17 cellular contexts compared by ENCODE assay signal in genomic region chr10:30034433-30035137, GRCh38. TPM values are rescaled to one million over a fixed set of nuclear protein-coding genes. Genes with fewer than 3 reads are reported as not detected.
DNase-seq lines count a peak whose midpoint lies in the region; ATAC-seq, FAIRE-seq and TF ChIP-seq lines count a peak whose summit lies in the region.
"Had no signal": no experiment of that assay in that cellular context is flagged by ENCODE, and none has a peak within 500 bp of the region (broad histone marks: within the 10 kb centered on the region; RNA-seq: fewer than 3 reads in every experiment).

No MANE protein-coding gene starts in this region.

- H2AK5ac ChIP-seq in H1 (ENCODE audit: low read depth, low read length) = no peak overlapping the region

- no peak overlapping the region for H4K91ac ChIP-seq in H1 (replicated peaks; ENCODE audit: insufficient read length, low read length)

- H3K4me2 ChIP-seq in H1 (ENCODE audit: insufficient read depth in 1 of 2, low read depth in 2 of 2, low read length in 2 of 2) = peak overlapping the region; percentile 40 to 53

- H3K23ac ChIP-seq in H1 (ENCODE audit: insufficient read length) = no peak overlapping the region

- H3K56ac ChIP-seq in H1 (replicated peaks; ENCODE audit: insufficient read length, low read depth, low read length) = no peak overlapping the region

- peak overlapping the region; percentile 77; the same call in 1 of the 2 replicates for H2BK5ac ChIP-seq in H1 (ENCODE audit: low read depth, low read length)

- DNase-seq in GM06990 (ENCODE audit: extremely low read depth, insufficient read length) (peak; percentile 22), H1 (ENCODE audit: low read depth in 1 of 2, low spot score in 2 of 2) (no peak), 8988T (no peak), sigmoid colon (no peak), aorta (no peak)
- DNase-seq: activated CD8-positive, alpha-beta T cell treated with anti-CD3 and anti-CD28 coated beads for 36 hours; activated effector memory CD4-positive, alpha-beta T cell treated with anti-CD3 and anti-CD28 coated beads, Interleukin-2, amount 50 U/mL, for 16 hours; effector CD4-positive, alpha-beta T cell; Karpas-422; midbrain; NCI-H1694 treated with DMSO at 0.1 percent for 48 hours; NCI-H82; thyroid gland had no signal

- peak; percentile 81 for FAIRE-seq in H1 (lab: Jason Lieb, UNC)

- no peaks in the 10 kb centered on the region for H4K20me1 ChIP-seq in H1 (replicated peaks in 1 of 2; ENCODE audit: control insufficient read depth in 1 of 2, insufficient read depth in 2 of 2, low read length in 2 of 2)

- POLR2A ChIA-PET in H1 (lab: Charles Lee; ENCODE audit: partially characterized antibody) = interaction anchor here (1.3 kb wide), 1 partner anchor 8 kb away, joined by 4 read pairs; no protein-coding TSS in a partner anchor

- TF ChIP-seq RAD21 in H1 (IDR thresholded peaks at IDR 0.05 in 1 of 2, conservative IDR thresholded peaks at IDR 0.05 in 1 of 2; ENCODE audit: low read depth in 2 of 2, low read length in 2 of 2) = no peak

- H2BK20ac ChIP-seq in H1 (ENCODE audit: low read length) = peak overlapping the region; percentile 83

- 0 out of 2 replicates have a peak overlapping the region, but pooled peaks have one; percentile 32 for H2BK15ac ChIP-seq in H1 (ENCODE audit: low read length)

- no peaks in the 10 kb centered on the region for H3K23me2 ChIP-seq in H1 (ENCODE audit: low read depth, low read length)

- no peak overlapping the region for H4K8ac ChIP-seq in H1 (ENCODE audit: extremely low read depth, insufficient read depth, low read length)

- H4K5ac ChIP-seq in H1 (ENCODE audit: insufficient read length, low read depth, low read length) = no peak overlapping the region

- intact Hi-C loops in sigmoid colon (cut with DNase I) = no loop called here
- intact Hi-C loops in aorta (cut with DNase I) = no loop called here

- H3K27me3 ChIP-seq in GM06990 (replicated peaks; ENCODE audit: control insufficient read depth, insufficient read depth, low read length) (peaks cover 1% of the 10 kb centered on the region; the same call in 1 of the 2 replicates), H1 (replicated peaks in 1 of 4; ENCODE audit: control insufficient read depth in 3 of 4, extremely low read depth in 1 of 4, insufficient read depth in 3 of 4, low read length in 3 of 4) (no peaks in the 10 kb centered on the region), sigmoid colon (no peaks in the 10 kb centered on the region), aorta (ENCODE audit: control insufficient read depth in 1 of 2, insufficient read depth in 2 of 2, low read length in 1 of 2) (no peaks in the 10 kb centered on the region)
- H3K27me3 ChIP-seq: thyroid gland had no signal

- H2AFZ ChIP-seq in H1 (ENCODE audit: low read length) = no peak overlapping the region

- WGBS in H1 (ENCODE audit: extremely low coverage in 1 of 2, insufficient coverage in 1 of 2, insufficient read length in 1 of 2, insufficient replicate concordance in 2 of 2, low coverage in 1 of 2, low lambda C conversion rate in 2 of 2, missing lambda C conversion rate in 1 of 2), 2 experiments = 24% methylated on average over 15 of the region's 15 CpGs; no CpG with 5 or more reads in 1 of the 2 experiments
- 73 to 79% methylated on average over 15 of the region's 15 CpGs for WGBS in sigmoid colon, 2 donors
- 73 to 74% methylated on average over 15 of the region's 15 CpGs for WGBS in aorta, 2 donors

- no peak overlapping the region for H3K4ac ChIP-seq in H1 (replicated peaks; ENCODE audit: insufficient read length, low read depth, low read length)

- H2BK120ac ChIP-seq in H1 (replicated peaks; ENCODE audit: low read depth, low read length) = no peak overlapping the region

- 0 out of 2 replicates have a peak overlapping the region, but pooled peaks have one; percentile 33 for H2BK12ac ChIP-seq in H1 (ENCODE audit: low read depth, low read length)

- H3K79me1 ChIP-seq in H1 (ENCODE audit: low read depth, low read length) = no peaks in the 10 kb centered on the region

- H3K36me3 ChIP-seq in GM06990 (ENCODE audit: control insufficient read depth, insufficient read depth, low read length) (no peaks in the 10 kb centered on the region), H1 (ENCODE audit: control insufficient read depth in 2 of 4, insufficient read depth in 4 of 4, low read length in 3 of 4) (no peaks in the 10 kb centered on the region), sigmoid colon (peaks cover 2 to 28% (median 8%) of the 10 kb centered on the region in 4 donors), aorta (ENCODE audit: control insufficient read depth in 1 of 2, insufficient read depth in 2 of 2, low read length in 1 of 2) (no peaks in the 10 kb centered on the region)

- no peak overlapping the region for H3K4me3 ChIP-seq in GM06990 (replicated peaks; ENCODE audit: low read depth, low read length)
- H3K4me3 ChIP-seq in H1 (ENCODE audit: extremely low read depth in 1 of 4, insufficient read depth in 2 of 4, low read depth in 3 of 4, low read length in 4 of 4) = peak overlapping the region in 2 of 4 experiments; percentile 13 to 36; a peak in 4 of 8 replicates
- no peak overlapping the region for H3K4me3 ChIP-seq in sigmoid colon
- H3K4me3 ChIP-seq in aorta (ENCODE audit: low read length in 2 of 2) = no peak overlapping the region
- H3K4me3 ChIP-seq: thyroid gland had no signal

- peak; percentile 61 for ATAC-seq in GM19035 (IDR thresholded peaks at IDR 0.05; ENCODE audit: unreplicated experiment)
- peak; percentile 87 for ATAC-seq in HG03095 (IDR thresholded peaks at IDR 0.05; ENCODE audit: unreplicated experiment)
- no peak for ATAC-seq in GM18873 (IDR thresholded peaks at IDR 0.05; ENCODE audit: low FRiP score, unreplicated experiment)
- ATAC-seq in aorta (ENCODE audit: low FRiP score) = no peak
- ATAC-seq: activated CD8-positive, alpha-beta T cell treated with anti-CD3 and anti-CD28 coated beads for 36 hours; Right ventricle myocardium inferior had no signal

- TF ChIP-seq EP300 in H1 (IDR thresholded peaks at IDR 0.05; ENCODE audit: borderline replicate concordance in 1 of 2, low read depth in 2 of 2, low read length in 2 of 2) = no peak
- no peak for TF ChIP-seq EP300 in sigmoid colon (IDR thresholded peaks at IDR 0.05)

- CTCF ChIA-PET in H1 (lab: Charles Lee; ENCODE audit: partially characterized antibody) = interaction anchor here (1.0 kb wide), 2 partner anchors 37 to 499 kb away, joined by 3 to 5 read pairs; no protein-coding TSS in a partner anchor

- H3K9ac ChIP-seq in H1 (replicated peaks in 1 of 4; ENCODE audit: extremely low read depth in 1 of 4, low read depth in 3 of 4, low read length in 3 of 4) = no peak overlapping the region

- H3K9me3 ChIP-seq in H1 (ENCODE audit: insufficient read depth in 2 of 2, low read depth in 1 of 2, low read length in 1 of 2) (no peaks in the 10 kb centered on the region), sigmoid colon (no peaks in the 10 kb centered on the region), aorta (ENCODE audit: control insufficient read depth, low read length) (no peaks in the 10 kb centered on the region)
- H3K9me3 ChIP-seq: thyroid gland had no signal

- H3K14ac ChIP-seq in H1 (ENCODE audit: insufficient read length) = no peak overlapping the region

- TF ChIP-seq CTCF in GM06990 (IDR thresholded peaks at IDR 0.05; ENCODE audit: insufficient read depth, low read length, poor library complexity, severe bottlenecking) = no peak
- no peak for TF ChIP-seq CTCF in H1 (IDR thresholded peaks at IDR 0.05; ENCODE audit: control extremely low read depth in 1 of 3, insufficient read depth in 1 of 3, low read depth in 1 of 3, low read length in 3 of 3)
- TF ChIP-seq CTCF in sigmoid colon (IDR thresholded peaks at IDR 0.05) = no peak

- no peak overlapping the region for H3K18ac ChIP-seq in H1 (ENCODE audit: extremely low read depth, low read length)

- TF ChIP-seq POLR2A in H1 (IDR thresholded peaks at IDR 0.05; ENCODE audit: control extremely low read depth in 1 of 2, low read depth in 2 of 2, low read length in 2 of 2) (no peak), sigmoid colon (IDR thresholded peaks at IDR 0.05) (no peak)

- peaks cover 0 to 6% (median 3%) of the 10 kb centered on the region in 4 experiments; a peak in 5 of 7 replicates for H3K4me1 ChIP-seq in H1 (replicated peaks in 1 of 4; ENCODE audit: control insufficient read depth in 3 of 4, insufficient read depth in 4 of 4, low read length in 3 of 4)
- H3K4me1 ChIP-seq in sigmoid colon = peaks cover 0 to 56% (median 34%) of the 10 kb centered on the region in 4 donors
- H3K4me1 ChIP-seq in aorta (ENCODE audit: control insufficient read depth in 1 of 2, insufficient read depth in 2 of 2, low read length in 2 of 2) = no peaks in the 10 kb centered on the region

- no peaks in the 10 kb centered on the region for H3K79me2 ChIP-seq in H1 (ENCODE audit: control insufficient read depth in 1 of 2, insufficient read depth in 2 of 2, low read length in 2 of 2)

- H3K27ac ChIP-seq in H1 (ENCODE audit: low read depth, low read length) (no peak overlapping the region), sigmoid colon (no peak overlapping the region), aorta (ENCODE audit: low read depth in 1 of 2, low read length in 2 of 2) (no peak overlapping the region)
- H3K27ac ChIP-seq: thyroid gland had no signal

TF ChIP-seq in H1, 55 proteins besides CTCF, POLR2A, EP300 and RAD21 (continues in another document):
- TF ChIP-seq ASH2L (IDR thresholded peaks at IDR 0.05; ENCODE audit: low read length) = peak; percentile 33

RNA-seq across cellular contexts. Expression of gene JCAD, which starts 24.8 kb away (rescaled TPM):
- total RNA-seq in H1 (2021; fragmentation: NEBNext Ultra II Directional; extraction: Animal tissue kit (Norgen Biotek cat#: 25700)) = 2.9 and 5.2 TPM in 2 replicates
- 0.56 and 0.75 TPM in 2 replicates for polyA plus RNA-seq in H1 (2011; rRNA removed)
- 1.0 TPM for polyA plus RNA-seq in H1 (2011; cell fraction: cytosol; rRNA removed)
- polyA plus RNA-seq in H1 (2011; cell fraction: nucleus; rRNA removed) = 0.93 TPM
- polyA plus RNA-seq in H1 (2012, experiment 1 of 2) = 1.6 to 2.3 TPM (median 1.7 TPM) in 4 replicates
- 0.31 TPM for polyA plus RNA-seq in H1 (2012, experiment 2 of 2)
- 1.1 TPM for polyA plus RNA-seq in H1 (2013, experiment 1 of 2)
- 1.3 TPM for polyA plus RNA-seq in H1 (2013, experiment 2 of 2)
- 2.3 and 2.6 TPM in 2 replicates for polyA minus RNA-seq in H1 (2011; rRNA and poly(A)+ RNA removed)
- polyA minus RNA-seq in H1 (2011; cell fraction: cytosol; rRNA and poly(A)+ RNA removed) = 1.9 TPM
- polyA minus RNA-seq in H1 (2011; cell fraction: nucleus; rRNA and poly(A)+ RNA removed) = 1.5 TPM
- 100 to 1,000 TPM in 3 of 4 donors, 10 to 100 TPM in 1; 99.7 to 141 (median 123) TPM for total RNA-seq in sigmoid colon
- 1 to 10 TPM in 2 of 3 donors, under 1 TPM in 1; 0.46 to 4.4 (median 3.6) TPM for polyA plus RNA-seq in sigmoid colon
- 10 to 100 TPM; 53.0 to 82.4 TPM for total RNA-seq in aorta
- 10 to 100 TPM; 13.6 to 47.3 TPM for polyA plus RNA-seq in aorta
- total RNA-seq: activated CD8-positive, alpha-beta T cell treated with anti-CD3 and anti-CD28 coated beads for 36 hours had no signal

Comparison
In these comparisons a context has a peak if more than half of its experiments do, and no peak if none do; other contexts are left out.
1. ATAC-seq: peak in GM19035 (single experiment) and HG03095 (single experiment); none in GM18873 (single experiment) and aorta (single experiment).